ENCODE assay signal across 7 cellular contexts in genomic region chr12:8031872-8032241, GRCh38. TPM values are rescaled to one million over a fixed set of nuclear protein-coding genes. Genes with fewer than 3 reads are reported as not detected.
DNase-seq lines count a peak whose midpoint lies in the region; ATAC-seq and TF ChIP-seq lines count a peak whose summit lies in the region.

No MANE protein-coding gene starts in this region.

- DNase-seq in T-helper 17 cell (no peak), fibroblast of villous mesenchyme (ENCODE audit: low read depth) (peak; percentile 21), globus pallidus (ENCODE audit: low spot score) (no peak)

- TF ChIP-seq CTCF in HEK293 (tag by site-specific recombination; IDR thresholded peaks at IDR 0.05) (no peak), fibroblast of villous mesenchyme (IDR thresholded peaks at IDR 0.05; ENCODE audit: insufficient read depth, low read depth, low read length) (no peak)

- H3K4me3 ChIP-seq in HEK293 (ENCODE audit: low read depth, low read length): peak overlapping the region; percentile 95
- peak overlapping the region; percentile 66 for H3K4me3 ChIP-seq in fibroblast of villous mesenchyme (ENCODE audit: low read depth, low read length)
- peak overlapping the region; percentile 66 to 95 (median 89) for H3K4me3 ChIP-seq in skin epidermis

- no peaks in the 10 kb centered on the region; the same call in none of the 2 replicates for H3K4me1 ChIP-seq in HEK293 (ENCODE audit: control insufficient read depth, insufficient read depth, low read length)

- no peaks in the 10 kb centered on the region for H3K27me3 Mint-ChIP-seq in T-helper 17 cell

- peak overlapping the region; percentile 88 for H3K27ac Mint-ChIP-seq in T-helper 17 cell

- CTCF ChIA-PET in HEK293 (lab: Yijun Ruan, JAX): interaction anchor here (0.6 kb wide), 1 partner anchor 166 kb away, joined by 3 read pairs; no protein-coding TSS in a partner anchor

- peak overlapping the region; percentile 94 for H3K4me3 Mint-ChIP-seq in T-helper 17 cell

- peaks cover 5% of the 10 kb centered on the region for H3K36me3 Mint-ChIP-seq in T-helper 17 cell (ENCODE audit: low read depth)

- H3K4me1 Mint-ChIP-seq in T-helper 17 cell: peaks cover 44% of the 10 kb centered on the region

- H3K27ac ChIP-seq in HEK293 (ENCODE audit: extremely low read depth, low read depth, low read length) (peak overlapping the region; percentile 34; the same call in 1 of the 2 replicates), skin epidermis (peak overlapping the region in 20 of 21 experiments; percentile 85 to 99 (median 96))

- ATAC-seq in T-helper 17 cell: no peak
- no peak for ATAC-seq in GM21447 (IDR thresholded peaks at IDR 0.05; ENCODE audit: unreplicated experiment)
- no peak for ATAC-seq in GM21529 (IDR thresholded peaks at IDR 0.05; ENCODE audit: unreplicated experiment)

- POLR2A ChIA-PET in HEK293 (lab: Yijun Ruan, JAX): no interaction called here

- H3K36me3 ChIP-seq in HEK293 (ENCODE audit: control insufficient read depth in 2 of 2, insufficient read depth in 1 of 2, low read length in 2 of 2): no peaks in the 10 kb centered on the region; a peak in 1 of 3 replicates

- no peaks in the 10 kb centered on the region for H3K9me3 ChIP-seq in HEK293 (ENCODE audit: control insufficient read depth, insufficient read depth, low read depth, low read length)
- no peaks in the 10 kb centered on the region for H3K9me3 ChIP-seq in T-helper 17 cell (ENCODE audit: control insufficient read depth, low read length, poor library complexity, severe bottlenecking)

TF ChIP-seq in HEK293, 187 proteins besides CTCF, POLR2A, EP300 and RAD21:
- TF ChIP-seq KLF9 (tag by site-specific recombination; IDR thresholded peaks at IDR 0.05; ENCODE audit: low read depth) (no peak), ZNF121 (tag by site-specific recombination; IDR thresholded peaks at IDR 0.05) (no peak), ZNF843 (tag by site-specific recombination; IDR thresholded peaks at IDR 0.05) (no peak), ZNF248 (tag by site-specific recombination; IDR thresholded peaks at IDR 0.05) (no peak), ZNF362 (tag by site-specific recombination; IDR thresholded peaks at IDR 0.05) (peak; percentile 75; the same call in 1 of the 2 replicates), ZNF335 (tag by site-specific recombination; conservative IDR thresholded peaks at IDR 0.05) (peak; percentile 46)
- TF ChIP-seq, protein P1, sequence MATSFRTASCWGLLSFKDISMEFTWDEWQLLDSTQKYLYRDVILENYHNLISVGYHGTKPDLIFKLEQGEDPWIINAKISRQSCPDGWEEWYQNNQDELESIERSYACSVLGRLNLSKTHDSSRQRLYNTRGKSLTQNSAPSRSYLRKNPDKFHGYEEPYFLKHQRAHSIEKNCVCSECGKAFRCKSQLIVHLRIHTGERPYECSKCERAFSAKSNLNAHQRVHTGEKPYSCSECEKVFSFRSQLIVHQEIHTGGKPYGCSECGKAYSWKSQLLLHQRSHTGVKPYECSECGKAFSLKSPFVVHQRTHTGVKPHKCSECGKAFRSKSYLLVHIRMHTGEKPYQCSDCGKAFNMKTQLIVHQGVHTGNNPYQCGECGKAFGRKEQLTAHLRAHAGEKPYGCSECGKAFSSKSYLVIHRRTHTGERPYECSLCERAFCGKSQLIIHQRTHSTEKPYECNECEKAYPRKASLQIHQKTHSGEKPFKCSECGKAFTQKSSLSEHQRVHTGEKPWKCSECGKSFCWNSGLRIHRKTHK (tag by site-specific recombination; IDR thresholded peaks at IDR 0.05): no peak

RNA-seq across cellular contexts. Expression of gene FOXJ2, which starts 0.7 kb away (rescaled TPM):
- total RNA-seq in T-helper 17 cell (10 to 100 TPM; 33.4 to 40.4 TPM), fibroblast of villous mesenchyme (8.2 and 8.4 TPM in 2 replicates)

RNA-seq across cellular contexts. Expression of gene C3AR1, which starts 34.3 kb away (rescaled TPM):
- total RNA-seq in T-helper 17 cell (1 to 10 TPM; 3.1 to 3.9 TPM), fibroblast of villous mesenchyme (under 0.01 TPM in 2 replicates)

RNA-seq across cellular contexts. Expression of gene NECAP1, which starts 50.2 kb away (rescaled TPM):
- total RNA-seq in T-helper 17 cell: 10 to 100 TPM; 72.8 to 73.0 TPM
- 45.1 and 76.4 TPM in 2 replicates for total RNA-seq in fibroblast of villous mesenchyme
